Comparison of ENCODE assay signal across 9 cellular contexts in genomic region chr3:173529062-173529711, GRCh38.
A peak's percentile ranks its signal among the peaks of the same experiment; 100 is the strongest.
DNase-seq lines count a peak whose midpoint lies in the region; ATAC-seq and TF ChIP-seq lines count a peak whose summit lies in the region.
"Had no signal": no experiment of that assay in that cellular context is flagged by ENCODE, and none has a peak within 500 bp of the region (broad histone marks: within the 10 kb centered on the region; RNA-seq: fewer than 3 reads in every experiment).

No MANE protein-coding gene starts in this region.

- H3K79me2 ChIP-seq in fibroblast of lung (ENCODE audit: control insufficient read depth, insufficient read depth, low read length), result no peaks in the 10 kb centered on the region

- no peaks in the 10 kb centered on the region for H3K4me1 ChIP-seq in fibroblast of lung (ENCODE audit: control insufficient read depth, extremely low read depth, insufficient read depth, low read length)
- H3K4me1 ChIP-seq in esophagus muscularis mucosa, result no peaks in the 10 kb centered on the region

- peak; percentile 36 for ATAC-seq in activated CD4-positive, alpha-beta T cell treated with anti-CD3 and anti-CD28 coated beads for 36 hours
- peak; percentile 98 for ATAC-seq in HG02870 (IDR thresholded peaks at IDR 0.05; ENCODE audit: unreplicated experiment)

- TF ChIP-seq CTCF in fibroblast of lung (conservative IDR thresholded peaks at IDR 0.05 in 1 of 2, IDR thresholded peaks at IDR 0.05 in 1 of 2; ENCODE audit: low read depth in 1 of 2, low read length in 2 of 2) (peak in 1 of 2 donors; percentile 46), esophagus muscularis mucosa (IDR thresholded peaks at IDR 0.05) (peak in 1 of 3 experiments; percentile 9)

- H3K27me3 ChIP-seq in fibroblast of lung (ENCODE audit: control insufficient read depth, insufficient read depth, low read length) (no peaks in the 10 kb centered on the region), esophagus muscularis mucosa (no peaks in the 10 kb centered on the region)

- no peaks in the 10 kb centered on the region for H3K27me3 Mint-ChIP-seq in activated CD4-positive, alpha-beta T cell treated with anti-CD3 and anti-CD28 coated beads for 36 hours
- H3K27me3 Mint-ChIP-seq: central memory CD8-positive, alpha-beta T cell had no signal

- H3K36me3 ChIP-seq in fibroblast of lung (ENCODE audit: control insufficient read depth, insufficient read depth, low read length) (no peaks in the 10 kb centered on the region), esophagus muscularis mucosa (no peaks in the 10 kb centered on the region)

- H3K9me3 ChIP-seq in fibroblast of lung (ENCODE audit: control insufficient read depth, insufficient read depth, low read depth, low read length), result no peaks in the 10 kb centered on the region
- peaks cover 0 to 13% (median 11%) of the 10 kb centered on the region in 4 donors for H3K9me3 ChIP-seq in esophagus muscularis mucosa

- no peak for TF ChIP-seq EP300 in esophagus muscularis mucosa (IDR thresholded peaks at IDR 0.05)

- H3K4me1 Mint-ChIP-seq in activated CD4-positive, alpha-beta T cell treated with anti-CD3 and anti-CD28 coated beads for 36 hours, result no peaks in the 10 kb centered on the region
- H3K4me1 Mint-ChIP-seq: central memory CD8-positive, alpha-beta T cell had no signal

- POLR2A ChIA-PET in activated CD4-positive, alpha-beta T cell treated with anti-CD3 and anti-CD28 coated beads for 36 hours (lab: Charles Lee), result no interaction called here

- H3K4me2 ChIP-seq in fibroblast of lung (ENCODE audit: extremely low read depth, insufficient read depth, low read length), result no peak overlapping the region

- intact Hi-C loops in activated CD4-positive, alpha-beta T cell treated with anti-CD3 and anti-CD28 coated beads for 36 hours (cut with DNase I, micrococcal nuclease), result no loop called here
- intact Hi-C loops in esophagus muscularis mucosa (cut with DNase I), result no loop called here

- no peak overlapping the region for H3K27ac ChIP-seq in fibroblast of lung (ENCODE audit: insufficient read depth, low read length)
- H3K27ac ChIP-seq in esophagus muscularis mucosa (replicated peaks in 1 of 4), result no peak overlapping the region

- WGBS in esophagus muscularis mucosa, result 58% methylated on average over 8 of the region's 8 CpGs

- peak; percentile 15 for DNase-seq in activated CD4-positive, alpha-beta T cell treated with anti-CD3 and anti-CD28 coated beads for 36 hours
- DNase-seq in activated CD4-positive, alpha-beta T cell treated with anti-CD3 and anti-CD28 coated beads, Interleukin-2, amount 50 U/mL, for 4 hours, result no peak
- DNase-seq in NCI-H524 (lab: John Stamatoyannopoulos, UW) (peak; percentile 6 to 71), fibroblast of lung (ENCODE audit: low read depth in 2 of 2) (peak; percentile 5 to 13), esophagus muscularis mucosa (ENCODE audit: extremely low spot score) (no peak), DMS79 (lab: John Stamatoyannopoulos, UW) (no peak), T1000 (lab: John Stamatoyannopoulos, UW) (no peak)

- H3K4me3 Mint-ChIP-seq in activated CD4-positive, alpha-beta T cell treated with anti-CD3 and anti-CD28 coated beads for 36 hours, result no peak overlapping the region
- H3K4me3 Mint-ChIP-seq: central memory CD8-positive, alpha-beta T cell had no signal

- no peak overlapping the region for H3K4me3 ChIP-seq in fibroblast of lung (replicated peaks in 1 of 4; ENCODE audit: control extremely low read depth in 1 of 4, insufficient read depth in 1 of 4, low read depth in 3 of 4, low read length in 4 of 4)
- H3K4me3 ChIP-seq in esophagus muscularis mucosa, result no peak overlapping the region

- no peak overlapping the region for H3K27ac Mint-ChIP-seq in activated CD4-positive, alpha-beta T cell treated with anti-CD3 and anti-CD28 coated beads for 36 hours

- CTCF ChIA-PET in activated CD4-positive, alpha-beta T cell treated with anti-CD3 and anti-CD28 coated beads for 36 hours (lab: Charles Lee), result no interaction called here

- no peak overlapping the region for H3K9ac ChIP-seq in fibroblast of lung (ENCODE audit: insufficient read depth, low read length)

- peaks cover 31% of the 10 kb centered on the region for H3K9me3 Mint-ChIP-seq in activated CD4-positive, alpha-beta T cell treated with anti-CD3 and anti-CD28 coated beads for 36 hours (ENCODE audit: low read depth)

- no peak for TF ChIP-seq POLR2A in esophagus muscularis mucosa (IDR thresholded peaks at IDR 0.05; ENCODE audit: low read depth)

- H4K20me1 ChIP-seq in fibroblast of lung (ENCODE audit: control insufficient read depth, extremely low read depth, insufficient read depth, low read length), result no peaks in the 10 kb centered on the region

- no peaks in the 10 kb centered on the region for H3K36me3 Mint-ChIP-seq in activated CD4-positive, alpha-beta T cell treated with anti-CD3 and anti-CD28 coated beads for 36 hours (ENCODE audit: low read depth)

- H2AFZ ChIP-seq in fibroblast of lung (ENCODE audit: low read length), result no peak overlapping the region

Comparison
In these comparisons a context has a peak if more than half of its experiments do, and no peak if none do; other contexts are left out.
1. DNase-seq: peak in activated CD4-positive, alpha-beta T cell treated with anti-CD3 and anti-CD28 coated beads for 36 hours (single experiment), NCI-H524 (2 of 2) and fibroblast of lung (2 of 2); none in activated CD4-positive, alpha-beta T cell treated with anti-CD3 and anti-CD28 coated beads, Interleukin-2, amount 50 U/mL, for 4 hours (0 of 2), esophagus muscularis mucosa (single experiment), DMS79 (single experiment) and T1000 (single experiment).